In genomic region chr12:104374071-104374470, GRCh38 we compare ENCODE assay signal across 18 cellular contexts.
"Had no signal": no experiment of that assay in that cellular context is flagged by ENCODE, and none has a peak within 500 bp of the region (broad histone marks: within the 10 kb centered on the region; RNA-seq: fewer than 3 reads in every experiment).

No MANE protein-coding gene starts in this region.

- H3K36me3 ChIP-seq: colonic mucosa, esophagus muscularis mucosa, gastroesophageal sphincter, heart left ventricle, left lung, lower lobe of right lung had no signal

- H3K27me3 ChIP-seq: colonic mucosa, esophagus muscularis mucosa, foreskin keratinocyte, gastroesophageal sphincter, heart left ventricle, hepatocyte, left lung had no signal

- H3K4me3 ChIP-seq: colonic mucosa, esophagus muscularis mucosa, gastroesophageal sphincter, heart left ventricle, hepatocyte, left lung, lower lobe of right lung, mucosa of descending colon had no signal

- H3K27ac ChIP-seq: colonic mucosa, esophagus muscularis mucosa, foreskin keratinocyte, gastroesophageal sphincter, heart left ventricle, hepatocyte, left lung, lower lobe of right lung had no signal

- H3K9me3 ChIP-seq: colonic mucosa had no signal

- H2AFZ ChIP-seq: hepatocyte had no signal

- H3K4me1 ChIP-seq: colonic mucosa, esophagus muscularis mucosa, gastroesophageal sphincter, left lung, lower lobe of right lung had no signal

- H3K4me2 ChIP-seq: hepatocyte had no signal

- ATAC-seq: effector memory CD8-positive, alpha-beta T cell; foreskin keratinocyte; gastroesophageal sphincter; heart left ventricle; left cardiac atrium; left lung; left ventricle myocardium superior; lower lobe of right lung; mucosa of descending colon; naive thymus-derived CD8-positive, alpha-beta T cell had no signal

- H3K79me2 ChIP-seq: hepatocyte had no signal

- DNase-seq: colonic mucosa; cortex of kidney; effector CD8-positive, alpha-beta T cell; effector memory CD8-positive, alpha-beta T cell; foreskin keratinocyte; heart left ventricle; hypothalamus; left cardiac atrium; left lung; left ventricle myocardium superior; lower lobe of right lung; mesenchymal stem cell; mucosa of descending colon; naive B cell; naive thymus-derived CD8-positive, alpha-beta T cell had no signal
